8 cellular contexts compared by ENCODE assay signal in genomic region chr7:106057962-106058901, GRCh38. TPM values are rescaled to one million over a fixed set of nuclear protein-coding genes. Genes with fewer than 3 reads are reported as not detected.
A peak's percentile ranks its signal among the peaks of the same experiment; 100 is the strongest.
DNase-seq lines count a peak whose midpoint lies in the region; ATAC-seq and TF ChIP-seq lines count a peak whose summit lies in the region.

No MANE protein-coding gene starts in this region.

- no peaks in the 10 kb centered on the region for H3K9me2 ChIP-seq in MM.1S (replicated peaks; ENCODE audit: insufficient read depth, low read length)

- no peak overlapping the region for H2AFZ ChIP-seq in MM.1S (ENCODE audit: low read length)

- H3F3A ChIP-seq in MM.1S (ENCODE audit: insufficient read depth, low read length), result no peaks in the 10 kb centered on the region

- no peaks in the 10 kb centered on the region for H3K27me3 Mint-ChIP-seq in activated T-helper 17 cell treated with anti-CD3 and anti-CD28 coated beads, Interleukin-2, amount 50 U/mL, for 72 hours

- DNase-seq in GM06990 (ENCODE audit: extremely low read depth, insufficient read length) (peak; percentile 95), GM20000 (ENCODE audit: low spot score) (peak; percentile 70), mesenteric fat pad (ENCODE audit: low spot score) (peak; percentile 81), MM.1S (no peak), COLO668 (lab: John Stamatoyannopoulos, UW; ENCODE audit: unreplicated experiment) (no peak)
- no peak for DNase-seq in activated effector memory CD4-positive, alpha-beta T cell treated with anti-CD3 and anti-CD28 coated beads, Interleukin-2, amount 50 U/mL, for 16 hours

- H3K4me3 Mint-ChIP-seq in activated T-helper 17 cell treated with anti-CD3 and anti-CD28 coated beads, Interleukin-2, amount 50 U/mL, for 72 hours, result no peak overlapping the region

- H3K79me2 ChIP-seq in MM.1S (ENCODE audit: low read length), result no peaks in the 10 kb centered on the region

- H3K27ac Mint-ChIP-seq in activated T-helper 17 cell treated with anti-CD3 and anti-CD28 coated beads, Interleukin-2, amount 50 U/mL, for 72 hours, result peak overlapping the region; percentile 5

- H3K4me3 ChIP-seq in GM06990 (replicated peaks; ENCODE audit: low read depth, low read length) (no peak overlapping the region), MM.1S (ENCODE audit: low read length) (no peak overlapping the region)

- ATAC-seq in HG03520 (IDR thresholded peaks at IDR 0.05; ENCODE audit: unreplicated experiment), result peak; percentile 52
- ATAC-seq in activated T-helper 17 cell treated with anti-CD3 and anti-CD28 coated beads, Interleukin-2, amount 50 U/mL, for 72 hours (replicated peaks), result no peak

- no peak overlapping the region for H3K4me2 ChIP-seq in MM.1S (ENCODE audit: low read depth, low read length)

- H3K27me3 ChIP-seq in GM06990 (replicated peaks; ENCODE audit: control insufficient read depth, insufficient read depth, low read length), result no peaks in the 10 kb centered on the region
- no peaks in the 10 kb centered on the region for H3K27me3 ChIP-seq in MM.1S (replicated peaks; ENCODE audit: insufficient read depth, low read length)

- no peaks in the 10 kb centered on the region for H4K20me1 ChIP-seq in MM.1S (ENCODE audit: insufficient read depth, low read length)

- peaks cover 8% of the 10 kb centered on the region for H3K4me1 ChIP-seq in MM.1S (ENCODE audit: low read length)

- H3K36me3 ChIP-seq in GM06990 (ENCODE audit: control insufficient read depth, insufficient read depth, low read length) (no peaks in the 10 kb centered on the region), MM.1S (replicated peaks; ENCODE audit: insufficient read depth, low read length) (no peaks in the 10 kb centered on the region)

- no peaks in the 10 kb centered on the region for H3K36me3 Mint-ChIP-seq in activated T-helper 17 cell treated with anti-CD3 and anti-CD28 coated beads, Interleukin-2, amount 50 U/mL, for 72 hours (ENCODE audit: low read depth)

- no peaks in the 10 kb centered on the region for H3K9me3 ChIP-seq in MM.1S (replicated peaks; ENCODE audit: insufficient read depth, low read length)

- TF ChIP-seq CTCF in GM06990 (IDR thresholded peaks at IDR 0.05; ENCODE audit: insufficient read depth, low read length, poor library complexity, severe bottlenecking) (no peak), GM20000 (IDR thresholded peaks at IDR 0.05; ENCODE audit: extremely low read depth, missing control alignments) (no peak), MM.1S (IDR thresholded peaks at IDR 0.05; ENCODE audit: low read length) (no peak)

- no peak overlapping the region for H3K27ac ChIP-seq in MM.1S (ENCODE audit: low read length)

- no peaks in the 10 kb centered on the region for H3K9me3 Mint-ChIP-seq in activated T-helper 17 cell treated with anti-CD3 and anti-CD28 coated beads, Interleukin-2, amount 50 U/mL, for 72 hours

- H3K9ac ChIP-seq in MM.1S (ENCODE audit: low read length), result no peak overlapping the region

- H3K4me1 Mint-ChIP-seq in activated T-helper 17 cell treated with anti-CD3 and anti-CD28 coated beads, Interleukin-2, amount 50 U/mL, for 72 hours, result peaks cover 10% of the 10 kb centered on the region

RNA-seq across cellular contexts. Expression of gene SYPL1, which starts 53.9 kb away (rescaled TPM):
- 10 to 100 TPM; 18.5 to 23.5 TPM for total RNA-seq in activated T-helper 17 cell treated with anti-CD3 and anti-CD28 coated beads, Interleukin-2, amount 50 U/mL, for 72 hours
- total RNA-seq in mesenteric fat pad, result 70.8 TPM

Comparison
In these comparisons a context has a peak if more than half of its experiments do, and no peak if none do; other contexts are left out.
1. DNase-seq: peak in GM06990 (single experiment), GM20000 (single experiment) and mesenteric fat pad (single experiment); none in activated effector memory CD4-positive, alpha-beta T cell treated with anti-CD3 and anti-CD28 coated beads, Interleukin-2, amount 50 U/mL, for 16 hours (single experiment), MM.1S (single experiment) and COLO668 (single experiment).